ENCODE assay signal across 15 cellular contexts in genomic region chr4:168993724-168994510, GRCh38. TPM values are rescaled to one million over a fixed set of nuclear protein-coding genes. Genes with fewer than 3 reads are reported as not detected.
DNase-seq lines count a peak whose midpoint lies in the region; ATAC-seq, FAIRE-seq and TF ChIP-seq lines count a peak whose summit lies in the region.
"Had no signal": no experiment of that assay in that cellular context is flagged by ENCODE, and none has a peak within 500 bp of the region (broad histone marks: within the 10 kb centered on the region; RNA-seq: fewer than 3 reads in every experiment).

No MANE protein-coding gene starts in this region.

- H3K4me1 ChIP-seq in heart right ventricle (peaks cover 0 to 20% (median 6%) of the 10 kb centered on the region in 9 donors), astrocyte (ENCODE audit: insufficient read depth, low read length) (peaks cover 8% of the 10 kb centered on the region), left lung (peaks cover 0 to 4% of the 10 kb centered on the region in 2 donors), aorta (ENCODE audit: control insufficient read depth in 1 of 2, insufficient read depth in 2 of 2, low read length in 2 of 2) (no peaks in the 10 kb centered on the region)

- no peak overlapping the region for H3K9ac ChIP-seq in astrocyte (ENCODE audit: low read length)

- DNase-seq in heart right ventricle (no peak), Right ventricle myocardium inferior (ENCODE audit: missing footprints) (no peak), astrocyte (ENCODE audit: low read depth) (peak; percentile 20), left lung (no peak), aorta (no peak), NCI-H187 (lab: John Stamatoyannopoulos, UW) (no peak)
- no peak for DNase-seq in stimulated activated CD4-positive, alpha-beta T cell treated with anti-CD3 and anti-CD28 coated beads, Interleukin-4, amount 100 ng/mL, for 1 hour
- DNase-seq: cerebellar nuclear complex, DND-41, left cardiac atrium, NCI-H2029 treated with DMSO at 0.1 percent for 48 hours had no signal

- H3K36me3 Mint-ChIP-seq in astrocyte (ENCODE audit: low read depth, unreplicated experiment) = peaks cover 5% of the 10 kb centered on the region

- 75 to 79% methylated on average over 13 of the region's 13 CpGs for WGBS in heart right ventricle, 2 donors
- 72 to 82% methylated on average over 13 of the region's 13 CpGs for WGBS in aorta, 2 donors

- no peaks in the 10 kb centered on the region for H3K27me3 ChIP-seq in heart right ventricle
- no peaks in the 10 kb centered on the region for H3K27me3 ChIP-seq in astrocyte (ENCODE audit: insufficient read depth, low read length)
- H3K27me3 ChIP-seq in left lung = no peaks in the 10 kb centered on the region
- no peaks in the 10 kb centered on the region for H3K27me3 ChIP-seq in aorta (ENCODE audit: control insufficient read depth in 1 of 2, insufficient read depth in 2 of 2, low read length in 1 of 2)
- H3K27me3 ChIP-seq: ovary had no signal

- no peaks in the 10 kb centered on the region for H3K27me3 Mint-ChIP-seq in astrocyte (ENCODE audit: low read depth, unreplicated experiment)
- H3K27me3 Mint-ChIP-seq: activated T-helper 17 cell treated with anti-CD3 and anti-CD28 coated beads, Interleukin-2, amount 50 U/mL, for 72 hours had no signal

- FAIRE-seq in astrocyte (lab: Jason Lieb, UNC) = no peak

- no peaks in the 10 kb centered on the region for H4K20me1 ChIP-seq in astrocyte (ENCODE audit: insufficient read depth, low read length)

- peak in 7 of 8 donors; percentile 52 to 68 (median 61) for ATAC-seq in heart right ventricle
- no peak for ATAC-seq in Right ventricle myocardium inferior
- peak; percentile 58 for ATAC-seq in left lung
- peak; percentile 52 for ATAC-seq in aorta (ENCODE audit: low FRiP score)
- ATAC-seq in HG02884 (IDR thresholded peaks at IDR 0.05; ENCODE audit: unreplicated experiment) = no peak
- ATAC-seq: activated T-helper 17 cell treated with anti-CD3 and anti-CD28 coated beads, Interleukin-2, amount 50 U/mL, for 72 hours; Panc1 had no signal

- TF ChIP-seq CTCF in heart right ventricle (IDR thresholded peaks at IDR 0.05) (no peak), astrocyte (IDR thresholded peaks at IDR 0.05; ENCODE audit: insufficient read depth, low read depth, low read length) (no peak), left lung (IDR thresholded peaks at IDR 0.05) (no peak)

- no peaks in the 10 kb centered on the region for H3K79me2 ChIP-seq in astrocyte (ENCODE audit: insufficient read depth, low read length)

- peak overlapping the region; percentile 38 for H3K4me2 ChIP-seq in astrocyte (ENCODE audit: low read length)

- peak overlapping the region; percentile 50 for H3K27ac Mint-ChIP-seq in astrocyte (ENCODE audit: unreplicated experiment)
- H3K27ac Mint-ChIP-seq: activated T-helper 17 cell treated with anti-CD3 and anti-CD28 coated beads, Interleukin-2, amount 50 U/mL, for 72 hours had no signal

- no peaks in the 10 kb centered on the region for H3K9me3 Mint-ChIP-seq in astrocyte (ENCODE audit: unreplicated experiment)
- H3K9me3 Mint-ChIP-seq: activated T-helper 17 cell treated with anti-CD3 and anti-CD28 coated beads, Interleukin-2, amount 50 U/mL, for 72 hours had no signal

- intact Hi-C loops in heart right ventricle (cut with DNase I) (loop anchor here in 2 of 10 donors (10.0 kb wide), 2 partner anchors 491 to 571 kb away; no protein-coding TSS in a partner anchor), Right ventricle myocardium inferior (cut with DNase I) (loop anchor here (10.0 kb wide), 1 partner anchor 571 kb away; no protein-coding TSS in a partner anchor), left lung (cut with DNase I) (no loop called here), aorta (cut with DNase I) (no loop called here)

- H3K27ac ChIP-seq in heart right ventricle (peak overlapping the region in 2 of 10 donors; percentile 16 to 24), astrocyte (ENCODE audit: low read depth, low read length) (no peak overlapping the region), left lung (peak overlapping the region in 1 of 2 donors; percentile 8), aorta (ENCODE audit: low read depth in 1 of 2, low read length in 2 of 2) (no peak overlapping the region)

- no peak overlapping the region for H3K4me3 Mint-ChIP-seq in astrocyte (ENCODE audit: unreplicated experiment)
- H3K4me3 Mint-ChIP-seq: activated T-helper 17 cell treated with anti-CD3 and anti-CD28 coated beads, Interleukin-2, amount 50 U/mL, for 72 hours had no signal

- H2AFZ ChIP-seq in astrocyte (ENCODE audit: low read depth, low read length) = no peak overlapping the region

- H3K4me3 ChIP-seq in heart right ventricle (no peak overlapping the region), astrocyte (ENCODE audit: insufficient read depth, low read depth, low read length) (no peak overlapping the region), left lung (no peak overlapping the region), aorta (ENCODE audit: low read length in 2 of 2) (no peak overlapping the region)
- H3K4me3 ChIP-seq: ovary had no signal

- H3K36me3 ChIP-seq in heart right ventricle (peaks cover 0 to 64% (median 6%) of the 10 kb centered on the region in 9 donors), astrocyte (ENCODE audit: insufficient read depth, low read length) (peaks cover 7% of the 10 kb centered on the region), left lung (peaks cover 0 to 30% of the 10 kb centered on the region in 2 donors), aorta (ENCODE audit: control insufficient read depth in 1 of 2, insufficient read depth in 2 of 2, low read length in 1 of 2) (no peaks in the 10 kb centered on the region)
- H3K36me3 ChIP-seq: ovary had no signal

- peaks cover 13% of the 10 kb centered on the region for H3K4me1 Mint-ChIP-seq in astrocyte (ENCODE audit: low read depth, unreplicated experiment)
- H3K4me1 Mint-ChIP-seq: activated T-helper 17 cell treated with anti-CD3 and anti-CD28 coated beads, Interleukin-2, amount 50 U/mL, for 72 hours had no signal

- H3K9me3 ChIP-seq in heart right ventricle (no peaks in the 10 kb centered on the region), astrocyte (ENCODE audit: insufficient read depth, low read depth, low read length) (no peaks in the 10 kb centered on the region), left lung (no peaks in the 10 kb centered on the region), aorta (ENCODE audit: control insufficient read depth, low read length) (no peaks in the 10 kb centered on the region)
- H3K9me3 ChIP-seq: ovary had no signal

RNA-seq across cellular contexts. Expression of gene CBR4, which starts 16.1 kb away (rescaled TPM):
- total RNA-seq in heart right ventricle = 10 to 100 TPM; 14.0 to 25.3 (median 22.4) TPM
- 10 to 100 TPM in 1 of 2 donors, 1 to 10 TPM in 1; 6.8 to 16.5 TPM for polyA plus RNA-seq in heart right ventricle
- 19.4 TPM for total RNA-seq in Right ventricle myocardium inferior
- total RNA-seq in astrocyte = 16.5 and 16.8 TPM in 2 replicates
- total RNA-seq in left lung = 10 to 100 TPM; 17.6 to 18.1 TPM
- 10 to 100 TPM; 13.6 to 20.5 TPM for total RNA-seq in aorta
- 10 to 100 TPM in 1 of 2 donors, 1 to 10 TPM in 1; 8.1 to 11.5 TPM for polyA plus RNA-seq in aorta

Comparison
In these comparisons a context has a peak if more than half of its experiments do, and no peak if none do; other contexts are left out.
1. ATAC-seq: peak in heart right ventricle (7 of 8), left lung (single experiment) and aorta (single experiment); none in Right ventricle myocardium inferior (single experiment) and HG02884 (single experiment).